8 cellular contexts compared by ENCODE assay signal in genomic region chr5:40904205-40904993, GRCh38. TPM values are rescaled to one million over a fixed set of nuclear protein-coding genes. Genes with fewer than 3 reads are reported as not detected.
DNase-seq lines count a peak whose midpoint lies in the region; ATAC-seq, FAIRE-seq and TF ChIP-seq lines count a peak whose summit lies in the region.

No MANE protein-coding gene starts in this region.

- H3K14ac ChIP-seq in H1 (ENCODE audit: insufficient read length): no peak overlapping the region

- H4K20me1 ChIP-seq in MM.1S (ENCODE audit: insufficient read depth, low read length): no peaks in the 10 kb centered on the region
- no peaks in the 10 kb centered on the region for H4K20me1 ChIP-seq in H1 (replicated peaks in 1 of 2; ENCODE audit: control insufficient read depth in 1 of 2, insufficient read depth in 2 of 2, low read length in 2 of 2)

- no peak overlapping the region for H4K91ac ChIP-seq in H1 (replicated peaks; ENCODE audit: insufficient read length, low read length)

- H3K27ac ChIP-seq in MM.1S (ENCODE audit: low read length) (no peak overlapping the region), H1 (ENCODE audit: low read depth, low read length) (no peak overlapping the region), mesendoderm (ENCODE audit: low read depth, low read length) (no peak overlapping the region), upper lobe of right lung (no peak overlapping the region)

- H3K4ac ChIP-seq in H1 (replicated peaks; ENCODE audit: insufficient read length, low read depth, low read length) (no peak overlapping the region), mesendoderm (ENCODE audit: low read depth, low read length) (no peak overlapping the region)

- H4K5ac ChIP-seq in H1 (ENCODE audit: insufficient read length, low read depth, low read length) (no peak overlapping the region), mesendoderm (ENCODE audit: low read length) (no peak overlapping the region)

- H3K4me3 ChIP-seq in AG04449 (ENCODE audit: low read depth, low read length) (no peak overlapping the region), MM.1S (ENCODE audit: low read length) (no peak overlapping the region), H1 (ENCODE audit: extremely low read depth in 1 of 4, insufficient read depth in 2 of 4, low read depth in 3 of 4, low read length in 4 of 4) (no peak overlapping the region), mesendoderm (ENCODE audit: low read length) (no peak overlapping the region), upper lobe of right lung (no peak overlapping the region)

- 70% methylated on average over 7 of the region's 7 CpGs; no CpG with 5 or more reads in 1 of the 2 experiments for WGBS in H1 (ENCODE audit: extremely low coverage in 1 of 2, insufficient coverage in 1 of 2, insufficient read length in 1 of 2, insufficient replicate concordance in 2 of 2, low coverage in 1 of 2, low lambda C conversion rate in 2 of 2, missing lambda C conversion rate in 1 of 2), 2 experiments
- WGBS in mesendoderm (ENCODE audit: extremely low coverage, insufficient coverage, low lambda C conversion rate): no CpG with 5 or more reads among the region's 7 CpGs

- H3K27ac Mint-ChIP-seq in HFFc6: no peak overlapping the region

- peak; percentile 96 for ATAC-seq in upper lobe of right lung

- no peaks in the 10 kb centered on the region for H3K36me3 Mint-ChIP-seq in HFFc6 (ENCODE audit: low read depth)

- POLR2A ChIA-PET in AG04449 (lab: Yijun Ruan, JAX) (no interaction called here), H1 (lab: Charles Lee; ENCODE audit: partially characterized antibody) (interaction anchor here (0.8 to 1.4 kb wide), 3 partner anchors 9 to 77 kb away, joined by 3 to 4 read pairs (median 4); no protein-coding TSS in a partner anchor)

- no peak overlapping the region for H2BK5ac ChIP-seq in H1 (ENCODE audit: low read depth, low read length)
- no peak overlapping the region for H2BK5ac ChIP-seq in mesendoderm (ENCODE audit: low read length)

- H2AFZ ChIP-seq in MM.1S (ENCODE audit: low read length) (no peak overlapping the region), H1 (ENCODE audit: low read length) (no peak overlapping the region)

- intact Hi-C loops in upper lobe of right lung (cut with DNase I): no loop called here

- H3K79me1 ChIP-seq in H1 (ENCODE audit: low read depth, low read length) (no peaks in the 10 kb centered on the region), mesendoderm (ENCODE audit: low read length) (no peaks in the 10 kb centered on the region)

- TF ChIP-seq CTCF in AG04449 (IDR thresholded peaks at IDR 0.05; ENCODE audit: insufficient read depth, low read length, missing control alignments) (peak; percentile 88), GM12873 (IDR thresholded peaks at IDR 0.05; ENCODE audit: insufficient read depth, low read depth, low read length, missing control alignments) (peak; percentile 98), HFFc6 (IDR thresholded peaks at IDR 0.05) (peak; percentile 96), MM.1S (IDR thresholded peaks at IDR 0.05; ENCODE audit: low read length) (peak; percentile 93), H1 (IDR thresholded peaks at IDR 0.05; ENCODE audit: control extremely low read depth in 1 of 3, insufficient read depth in 1 of 3, low read depth in 1 of 3, low read length in 3 of 3) (peak; percentile 67 to 98 (median 90)), upper lobe of right lung (IDR thresholded peaks at IDR 0.05) (peak; percentile 92)

- no peaks in the 10 kb centered on the region for H3K9me2 ChIP-seq in MM.1S (replicated peaks; ENCODE audit: insufficient read depth, low read length)

- no peak overlapping the region for H2BK20ac ChIP-seq in H1 (ENCODE audit: low read length)

- H3K9me3 ChIP-seq in MM.1S (replicated peaks; ENCODE audit: insufficient read depth, low read length): no peaks in the 10 kb centered on the region
- H3K9me3 ChIP-seq in H1 (ENCODE audit: insufficient read depth in 2 of 2, low read depth in 1 of 2, low read length in 1 of 2): no peaks in the 10 kb centered on the region
- H3K9me3 ChIP-seq in upper lobe of right lung: no peaks in the 10 kb centered on the region

- H3K9ac ChIP-seq in MM.1S (ENCODE audit: low read length) (no peak overlapping the region), H1 (replicated peaks in 1 of 4; ENCODE audit: extremely low read depth in 1 of 4, low read depth in 3 of 4, low read length in 3 of 4) (no peak overlapping the region), mesendoderm (ENCODE audit: low read length) (no peak overlapping the region)

- H2BK12ac ChIP-seq in H1 (ENCODE audit: low read depth, low read length): no peak overlapping the region

- no peak overlapping the region for H3K4me3 Mint-ChIP-seq in HFFc6

- no peaks in the 10 kb centered on the region for H3K9me3 Mint-ChIP-seq in HFFc6

- CTCF ChIA-PET in AG04449 (lab: Yijun Ruan, JAX) (interaction anchor here (0.5 to 6.2 kb wide), 47 partner anchors 8 to 939 kb away, joined by 3 to 42 read pairs (median 3); no protein-coding TSS in a partner anchor), H1 (lab: Charles Lee; ENCODE audit: partially characterized antibody) (interaction anchor here (0.6 to 4.4 kb wide), 77 partner anchors 9 to 941 kb away, joined by 3 to 28 read pairs (median 4); partner anchors contain the start of gene C6)

- H2BK120ac ChIP-seq in H1 (replicated peaks; ENCODE audit: low read depth, low read length) (no peak overlapping the region), mesendoderm (ENCODE audit: low read depth, low read length) (no peak overlapping the region)

- H3K4me1 Mint-ChIP-seq in HFFc6 (ENCODE audit: low read depth): peaks cover 20% of the 10 kb centered on the region; the same call in 1 of the 2 replicates

- no peak for TF ChIP-seq EP300 in H1 (IDR thresholded peaks at IDR 0.05; ENCODE audit: borderline replicate concordance in 1 of 2, low read depth in 2 of 2, low read length in 2 of 2)

- H3K36me3 ChIP-seq in MM.1S (replicated peaks; ENCODE audit: insufficient read depth, low read length) (no peaks in the 10 kb centered on the region), H1 (ENCODE audit: control insufficient read depth in 2 of 4, insufficient read depth in 4 of 4, low read length in 3 of 4) (no peaks in the 10 kb centered on the region), mesendoderm (ENCODE audit: control insufficient read depth, insufficient read depth, low read length) (no peaks in the 10 kb centered on the region), upper lobe of right lung (no peaks in the 10 kb centered on the region)

- no peaks in the 10 kb centered on the region for H3K23me2 ChIP-seq in H1 (ENCODE audit: low read depth, low read length)

- H3F3A ChIP-seq in MM.1S (ENCODE audit: insufficient read depth, low read length): no peaks in the 10 kb centered on the region

- H3K79me2 ChIP-seq in MM.1S (ENCODE audit: low read length): no peaks in the 10 kb centered on the region
- no peaks in the 10 kb centered on the region for H3K79me2 ChIP-seq in H1 (ENCODE audit: control insufficient read depth in 1 of 2, insufficient read depth in 2 of 2, low read length in 2 of 2)
- no peaks in the 10 kb centered on the region for H3K79me2 ChIP-seq in mesendoderm (ENCODE audit: control insufficient read depth, insufficient read depth, low read length)

- no peak overlapping the region for H3K56ac ChIP-seq in H1 (replicated peaks; ENCODE audit: insufficient read length, low read depth, low read length)
- H3K56ac ChIP-seq in mesendoderm (ENCODE audit: low read length): no peak overlapping the region

- DNase-seq in AG04449 (ENCODE audit: low read depth, low spot score): peak; percentile 26
- peak; percentile 45 for DNase-seq in HFFc6
- DNase-seq in MM.1S: peak; percentile 69
- peak; percentile 91 for DNase-seq in SK-MEL-5 (ENCODE audit: low read depth, low spot score)
- DNase-seq in H1 (ENCODE audit: low read depth in 1 of 2, low spot score in 2 of 2): peak; percentile 68 to 74
- DNase-seq in mesendoderm: peak; percentile 87
- no peak for DNase-seq in upper lobe of right lung

- peaks cover 11% of the 10 kb centered on the region for H3K27me3 Mint-ChIP-seq in HFFc6 (ENCODE audit: insufficient read depth)

- H2BK15ac ChIP-seq in H1 (ENCODE audit: low read length): no peak overlapping the region
- H2BK15ac ChIP-seq in mesendoderm (replicated peaks; ENCODE audit: low read depth): no peak overlapping the region

- in situ Hi-C loops in SK-MEL-5 (cut with HindIII; ENCODE audit: low pct_unique_long_range_greater_than_20kb, low sequenced_read_pairs): no loop called here

- H3K4me1 ChIP-seq in MM.1S (ENCODE audit: low read length): no peaks in the 10 kb centered on the region
- peaks cover 0 to 5% (median 2%) of the 10 kb centered on the region in 4 experiments; a peak in 2 of 7 replicates for H3K4me1 ChIP-seq in H1 (replicated peaks in 1 of 4; ENCODE audit: control insufficient read depth in 3 of 4, insufficient read depth in 4 of 4, low read length in 3 of 4)
- no peaks in the 10 kb centered on the region for H3K4me1 ChIP-seq in mesendoderm (ENCODE audit: control insufficient read depth, low read depth, low read length)
- H3K4me1 ChIP-seq in upper lobe of right lung: peaks cover 14% of the 10 kb centered on the region

- no peak overlapping the region for H4K8ac ChIP-seq in H1 (ENCODE audit: extremely low read depth, insufficient read depth, low read length)
- no peak overlapping the region for H4K8ac ChIP-seq in mesendoderm (ENCODE audit: low read depth, low read length)

- H3K4me2 ChIP-seq in MM.1S (ENCODE audit: low read depth, low read length) (no peak overlapping the region), H1 (ENCODE audit: insufficient read depth in 1 of 2, low read depth in 2 of 2, low read length in 2 of 2) (no peak overlapping the region), mesendoderm (ENCODE audit: low read length) (no peak overlapping the region)

- H2AK5ac ChIP-seq in H1 (ENCODE audit: low read depth, low read length) (no peak overlapping the region), mesendoderm (ENCODE audit: low read length) (no peak overlapping the region)

- H3K23ac ChIP-seq in H1 (ENCODE audit: insufficient read length) (no peak overlapping the region), mesendoderm (ENCODE audit: low read length) (no peak overlapping the region)

- peak; percentile 99 for TF ChIP-seq RAD21 in H1 (IDR thresholded peaks at IDR 0.05 in 1 of 2, conservative IDR thresholded peaks at IDR 0.05 in 1 of 2; ENCODE audit: low read depth in 2 of 2, low read length in 2 of 2)

- H3K27me3 ChIP-seq in MM.1S (replicated peaks; ENCODE audit: insufficient read depth, low read length) (no peaks in the 10 kb centered on the region), H1 (replicated peaks in 1 of 4; ENCODE audit: control insufficient read depth in 3 of 4, extremely low read depth in 1 of 4, insufficient read depth in 3 of 4, low read length in 3 of 4) (no peaks in the 10 kb centered on the region), mesendoderm (ENCODE audit: insufficient read depth, low read length, poor library complexity) (no peaks in the 10 kb centered on the region), upper lobe of right lung (no peaks in the 10 kb centered on the region)

- TF ChIP-seq POLR2A in H1 (IDR thresholded peaks at IDR 0.05; ENCODE audit: control extremely low read depth in 1 of 2, low read depth in 2 of 2, low read length in 2 of 2): no peak

- H3K18ac ChIP-seq in H1 (ENCODE audit: extremely low read depth, low read length) (no peak overlapping the region), mesendoderm (ENCODE audit: low read length) (no peak overlapping the region)

- peak; percentile 97 for FAIRE-seq in H1 (lab: Jason Lieb, UNC)

RNA-seq across cellular contexts. Expression of gene C7, which starts 4.9 kb away (rescaled TPM):
- under 1 TPM in 2 of 6 experiments, not detected in 4; 0.05 to 0.40 TPM for total RNA-seq in HFFc6 (2021; fragmentation: NEBNext Ultra II Directional; extraction: Animal tissue kit (Norgen Biotek cat#: 25700))
- total RNA-seq in SK-MEL-5 (2014; rRNA removed; shearing (Covaris generic)): 0.61 and 4.0 TPM in 2 replicates
- polyA plus RNA-seq in SK-MEL-5 (2015; cell fraction: cytosol; rRNA removed): 0.69 and 43.2 TPM in 2 replicates
- 0.41 and 0.76 TPM in 2 replicates for polyA plus RNA-seq in SK-MEL-5 (2015; cell fraction: nucleus; rRNA removed)
- total RNA-seq in H1 (2021; fragmentation: NEBNext Ultra II Directional; extraction: Animal tissue kit (Norgen Biotek cat#: 25700)): not detected in 2 replicates
- 0.08 and 0.24 TPM in 2 replicates for polyA plus RNA-seq in H1 (2011; rRNA removed)
- polyA plus RNA-seq in H1 (2011; cell fraction: cytosol; rRNA removed): 0.09 TPM
- 0.03 TPM for polyA plus RNA-seq in H1 (2011; cell fraction: nucleus; rRNA removed)
- polyA plus RNA-seq in H1 (2012, experiment 1 of 2): 0.07 to 0.93 TPM (median 0.49 TPM) in 4 replicates
- 0.05 TPM for polyA plus RNA-seq in H1 (2012, experiment 2 of 2)
- 0.02 TPM for polyA plus RNA-seq in H1 (2013, experiment 1 of 2)
- polyA plus RNA-seq in H1 (2013, experiment 2 of 2): 0.29 TPM
- 0.25 and 0.29 TPM in 2 replicates for polyA minus RNA-seq in H1 (2011; rRNA and poly(A)+ RNA removed)
- not detected for polyA minus RNA-seq in H1 (2011; cell fraction: cytosol; rRNA and poly(A)+ RNA removed)
- not detected for polyA minus RNA-seq in H1 (2011; cell fraction: nucleus; rRNA and poly(A)+ RNA removed)
- polyA plus RNA-seq in mesendoderm (2013, experiment 1 of 2): not detected
- not detected for polyA plus RNA-seq in mesendoderm (2013, experiment 2 of 2)
- 302 TPM for total RNA-seq in upper lobe of right lung

Comparison
In these comparisons a context has a peak if more than half of its experiments do, and no peak if none do; other contexts are left out.
1. RNA of gene C7, which starts 4.9 kb away (total RNA-seq): 302 TPM in upper lobe of right lung (single experiment); 0.61 to 4.0 TPM in SK-MEL-5, not detected in H1 and 0.05 to 0.40 TPM in HFFc6; every median in the first group is over 10 times any median in the second.
2. Peak in every context shown above with its lines, with median percentiles within 50 percentile points of each other: CTCF ChIP-seq.